Comparison of ENCODE assay signal across 24 cellular contexts in genomic region chr3:20657566-20657965, GRCh38.
"Had no signal": no experiment of that assay in that cellular context is flagged by ENCODE, and none has a peak within 500 bp of the region (broad histone marks: within the 10 kb centered on the region; RNA-seq: fewer than 3 reads in every experiment).

No MANE protein-coding gene starts in this region.

- FAIRE-seq: HTR-8/SVneo, RCC 7860 had no signal

- H3K4me3 ChIP-seq: SJSA1 had no signal

- H3K36me3 Mint-ChIP-seq: T-cell had no signal

- ATAC-seq: T-cell had no signal

- H3K4me1 ChIP-seq: SJSA1 had no signal

- H3K9ac ChIP-seq: KMS-11, SK-N-SH had no signal

- H3K27ac ChIP-seq: KMS-11, SJSA1 had no signal

- H3K27ac Mint-ChIP-seq: T-cell had no signal

- H3K4me3 Mint-ChIP-seq: T-cell had no signal

- H3K9me3 ChIP-seq: SK-N-SH had no signal

- H3K36me3 ChIP-seq: SJSA1 had no signal

- H3K27me3 ChIP-seq: SJSA1 had no signal

- H3K4me1 Mint-ChIP-seq: T-cell had no signal

- H3K4me2 ChIP-seq: KMS-11, SK-N-SH had no signal

- DNase-seq: Kasumi-1, MM.1S, NCI-H1092 treated with DMSO at 0.1 percent for 48 hours, NCI-H1436, NCI-H187, NCI-H2029, NCI-H2081 treated with DMSO at 0.1 percent for 48 hours, NCI-H2171, NCI-H226, NCI-H446, NCI-H510A, NCI-H524 treated with DMSO at 0.1 percent for 48 hours, NCI-H69, NCI-H774, Right ventricle myocardium superior, RPMI8226, SIG-M5, SK-N-SH, SW 1271, T-cell had no signal

- H3K27me3 Mint-ChIP-seq: T-cell had no signal
